ENCODE assay signal across 20 cellular contexts in the genomic region with DNA sequence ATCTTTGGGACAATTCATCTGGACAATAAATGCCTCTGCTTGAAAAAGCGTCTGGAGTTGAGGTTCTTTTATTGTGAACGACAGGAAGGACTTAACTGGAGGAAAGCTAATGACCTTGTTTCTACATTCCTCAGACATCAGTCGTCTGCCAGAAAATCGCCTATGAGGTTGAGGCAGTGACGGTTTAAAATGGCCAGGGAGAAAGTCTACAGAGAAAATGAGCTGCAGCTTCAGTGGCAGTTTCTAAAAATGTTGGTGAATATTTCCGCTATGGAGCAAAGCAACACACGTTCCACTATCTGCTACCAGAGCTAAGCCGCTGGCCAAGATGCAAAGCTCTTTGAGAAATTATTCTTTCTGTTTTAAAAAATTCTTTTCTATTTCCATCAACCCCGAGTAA.
DNase-seq lines count a peak whose midpoint lies in the region; ATAC-seq, FAIRE-seq and TF ChIP-seq lines count a peak whose summit lies in the region.
"Had no signal": no experiment of that assay in that cellular context is flagged by ENCODE, and none has a peak within 500 bp of the region (broad histone marks: within the 10 kb centered on the region; RNA-seq: fewer than 3 reads in every experiment).

No MANE protein-coding gene starts in this region.

- no peak overlapping the region for H4K8ac ChIP-seq in H1 (ENCODE audit: extremely low read depth, insufficient read depth, low read length)

- H3K9me3 Mint-ChIP-seq in mesothelial cell of epicardium = no peaks in the 10 kb centered on the region
- H3K9me3 Mint-ChIP-seq: brain had no signal

- no peak overlapping the region for H4K91ac ChIP-seq in H1 (replicated peaks; ENCODE audit: insufficient read length, low read length)

- 27 to 29% methylated on average over 9 of the region's 9 CpGs for WGBS in heart right ventricle, 2 donors
- WGBS in H1 (ENCODE audit: extremely low coverage in 1 of 2, insufficient coverage in 1 of 2, insufficient read length in 1 of 2, insufficient replicate concordance in 2 of 2, low coverage in 1 of 2, low lambda C conversion rate in 2 of 2, missing lambda C conversion rate in 1 of 2), 2 experiments = 83% methylated on average over 9 of the region's 9 CpGs; no CpG with 5 or more reads in 1 of the 2 experiments

- no peaks in the 10 kb centered on the region for H3K79me1 ChIP-seq in H1 (ENCODE audit: low read depth, low read length)

- H3K4me3 Mint-ChIP-seq in mesothelial cell of epicardium = peak overlapping the region; percentile 39
- H3K4me3 Mint-ChIP-seq: activated CD8-positive, alpha-beta T cell treated with anti-CD3 and anti-CD28 coated beads, Interleukin-2, amount 10 ng/mL, durations not matched to agents 7 days and 5 days had no signal

- no peaks in the 10 kb centered on the region for H3K36me3 Mint-ChIP-seq in mesothelial cell of epicardium
- H3K36me3 Mint-ChIP-seq: brain had no signal

- H3K27ac ChIP-seq in heart right ventricle (peak overlapping the region in 8 of 10 donors; percentile 7 to 70 (median 52)), H1 (ENCODE audit: low read depth, low read length) (no peak overlapping the region)
- H3K27ac ChIP-seq: A549, prostate gland, upper lobe of left lung had no signal

- H3K4ac ChIP-seq in H1 (replicated peaks; ENCODE audit: insufficient read length, low read depth, low read length) = no peak overlapping the region

- H3K36me3 ChIP-seq in heart right ventricle (no peaks in the 10 kb centered on the region), H1 (ENCODE audit: control insufficient read depth in 2 of 4, insufficient read depth in 4 of 4, low read length in 3 of 4) (no peaks in the 10 kb centered on the region)
- H3K36me3 ChIP-seq: prostate gland, upper lobe of left lung had no signal

- no peak overlapping the region for H3K4me2 ChIP-seq in H1 (ENCODE audit: insufficient read depth in 1 of 2, low read depth in 2 of 2, low read length in 2 of 2)
- H3K4me2 ChIP-seq: A549 had no signal

- TF ChIP-seq CTCF in heart right ventricle (IDR thresholded peaks at IDR 0.05) (no peak), H1 (IDR thresholded peaks at IDR 0.05; ENCODE audit: control extremely low read depth in 1 of 3, insufficient read depth in 1 of 3, low read depth in 1 of 3, low read length in 3 of 3) (no peak), mesothelial cell of epicardium (IDR thresholded peaks at IDR 0.05; ENCODE audit: unreplicated experiment) (no peak)

- ATAC-seq in heart right ventricle (peak in 2 of 8 donors; percentile 42 to 55), Right ventricle myocardium inferior (no peak), esophagus mucosa (no peak)
- ATAC-seq: A549; activated CD8-positive, alpha-beta T cell treated with anti-CD3 and anti-CD28 coated beads, Interleukin-2, amount 10 ng/mL, durations not matched to agents 7 days and 5 days had no signal

- peak; percentile 63 for FAIRE-seq in H1 (lab: Jason Lieb, UNC)
- FAIRE-seq: A549, frontal cortex, TTC549 had no signal

- H2BK120ac ChIP-seq in H1 (replicated peaks; ENCODE audit: low read depth, low read length) = no peak overlapping the region

- H3K27me3 ChIP-seq in heart right ventricle = peaks cover 0 to 3% (median 0%) of the 10 kb centered on the region in 7 donors
- H3K27me3 ChIP-seq in H1 (replicated peaks in 1 of 4; ENCODE audit: control insufficient read depth in 3 of 4, extremely low read depth in 1 of 4, insufficient read depth in 3 of 4, low read length in 3 of 4) = no peaks in the 10 kb centered on the region
- H3K27me3 ChIP-seq: upper lobe of left lung had no signal

- H3K4me1 Mint-ChIP-seq in mesothelial cell of epicardium = peaks cover 21% of the 10 kb centered on the region

- POLR2A ChIA-PET in H1 (lab: Charles Lee; ENCODE audit: partially characterized antibody) = interaction anchor here (1.2 kb wide), 1 partner anchor 12 kb away, joined by 3 read pairs; no protein-coding TSS in a partner anchor

- H3K23ac ChIP-seq in H1 (ENCODE audit: insufficient read length) = no peak overlapping the region

- no peak overlapping the region for H2BK20ac ChIP-seq in H1 (ENCODE audit: low read length)

- no peak overlapping the region for H4K5ac ChIP-seq in H1 (ENCODE audit: insufficient read length, low read depth, low read length)

- no peaks in the 10 kb centered on the region for H3K27me3 Mint-ChIP-seq in mesothelial cell of epicardium (ENCODE audit: low read depth)
- H3K27me3 Mint-ChIP-seq: brain had no signal

- H3K56ac ChIP-seq in H1 (replicated peaks; ENCODE audit: insufficient read length, low read depth, low read length) = no peak overlapping the region

- H2BK15ac ChIP-seq in H1 (ENCODE audit: low read length) = no peak overlapping the region

- CTCF ChIA-PET in H1 (lab: Charles Lee; ENCODE audit: partially characterized antibody) = interaction anchor here (0.7 to 1.0 kb wide), 3 partner anchors 14 to 277 kb away, joined by 3 read pairs; no protein-coding TSS in a partner anchor

- no peaks in the 10 kb centered on the region for H4K20me1 ChIP-seq in H1 (replicated peaks in 1 of 2; ENCODE audit: control insufficient read depth in 1 of 2, insufficient read depth in 2 of 2, low read length in 2 of 2)

- TF ChIP-seq RAD21 in H1 (IDR thresholded peaks at IDR 0.05 in 1 of 2, conservative IDR thresholded peaks at IDR 0.05 in 1 of 2; ENCODE audit: low read depth in 2 of 2, low read length in 2 of 2) = no peak

- DNase-seq in heart right ventricle = no peak
- DNase-seq in Right ventricle myocardium inferior (ENCODE audit: missing footprints) = no peak
- no peak for DNase-seq in H1 (ENCODE audit: low read depth in 1 of 2, low spot score in 2 of 2)
- DNase-seq in mesothelial cell of epicardium (ENCODE audit: low spot score in 2 of 2, unreplicated experiment in 2 of 2) = no peak
- no peak for DNase-seq in HUDEP-2 (lab: John Stamatoyannopoulos, UW; ENCODE audit: unreplicated experiment in 76 of 76)
- no peak for DNase-seq in KG1 (lab: John Stamatoyannopoulos, UW)
- DNase-seq in stimulated activated CD8-positive, alpha-beta memory T cell treated with anti-CD3 and anti-CD28 coated beads, Interleukin-4, amount 100 ng/mL, for 48 hours = no peak
- DNase-seq: activated CD8-positive, alpha-beta T cell treated with anti-CD3 and anti-CD28 coated beads, Interleukin-2, amount 10 ng/mL, durations not matched to agents 7 days and 5 days; activated effector memory CD4-positive, alpha-beta T cell treated with Interleukin-2 at 50 U/mL for 16 hours; effector CD4-positive, alpha-beta T cell; MV-4-11; SIG-M5; stimulated activated CD4-positive, alpha-beta T cell treated with anti-CD3 and anti-CD28 coated beads, Interleukin-2, amount 100 ng/mL, for 24 hours; upper lobe of left lung had no signal

- TF ChIP-seq EP300 in H1 (IDR thresholded peaks at IDR 0.05; ENCODE audit: borderline replicate concordance in 1 of 2, low read depth in 2 of 2, low read length in 2 of 2) = no peak

- no peak overlapping the region for H2BK5ac ChIP-seq in H1 (ENCODE audit: low read depth, low read length)

- H3K4me3 ChIP-seq in heart right ventricle (peak overlapping the region in 7 of 10 donors; percentile 2 to 34 (median 29)), H1 (ENCODE audit: extremely low read depth in 1 of 4, insufficient read depth in 2 of 4, low read depth in 3 of 4, low read length in 4 of 4) (no peak overlapping the region)
- H3K4me3 ChIP-seq: A549, prostate gland had no signal

- no peak overlapping the region for H3K18ac ChIP-seq in H1 (ENCODE audit: extremely low read depth, low read length)

- H3K27ac Mint-ChIP-seq in mesothelial cell of epicardium = peak overlapping the region; percentile 87
- H3K27ac Mint-ChIP-seq: activated CD8-positive, alpha-beta T cell treated with anti-CD3 and anti-CD28 coated beads, Interleukin-2, amount 10 ng/mL, durations not matched to agents 7 days and 5 days had no signal

- H3K4me1 ChIP-seq in heart right ventricle (peaks cover 0 to 7% (median 0%) of the 10 kb centered on the region in 9 donors), H1 (replicated peaks in 1 of 4; ENCODE audit: control insufficient read depth in 3 of 4, insufficient read depth in 4 of 4, low read length in 3 of 4) (no peaks in the 10 kb centered on the region; a peak in 1 of 7 replicates)
- H3K4me1 ChIP-seq: A549, prostate gland, upper lobe of left lung had no signal

- H3K9ac ChIP-seq in H1 (replicated peaks in 1 of 4; ENCODE audit: extremely low read depth in 1 of 4, low read depth in 3 of 4, low read length in 3 of 4) = no peak overlapping the region

- H3K9me3 ChIP-seq in heart right ventricle (no peaks in the 10 kb centered on the region), H1 (ENCODE audit: insufficient read depth in 2 of 2, low read depth in 1 of 2, low read length in 1 of 2) (no peaks in the 10 kb centered on the region)
- H3K9me3 ChIP-seq: A549, prostate gland, upper lobe of left lung had no signal

- no peak for TF ChIP-seq POLR2A in H1 (IDR thresholded peaks at IDR 0.05; ENCODE audit: control extremely low read depth in 1 of 2, low read depth in 2 of 2, low read length in 2 of 2)

- no peaks in the 10 kb centered on the region for H3K79me2 ChIP-seq in H1 (ENCODE audit: control insufficient read depth in 1 of 2, insufficient read depth in 2 of 2, low read length in 2 of 2)

- H3K23me2 ChIP-seq in H1 (ENCODE audit: low read depth, low read length) = no peaks in the 10 kb centered on the region

- no peak overlapping the region for H2BK12ac ChIP-seq in H1 (ENCODE audit: low read depth, low read length)

- no peak overlapping the region for H3K14ac ChIP-seq in H1 (ENCODE audit: insufficient read length)

- intact Hi-C loops in heart right ventricle (cut with DNase I) (no loop called here), Right ventricle myocardium inferior (cut with DNase I) (no loop called here)

- H2AFZ ChIP-seq in H1 (ENCODE audit: low read length) = no peak overlapping the region

- no peak overlapping the region for H2AK5ac ChIP-seq in H1 (ENCODE audit: low read depth, low read length)

TF ChIP-seq in H1, 55 proteins besides CTCF, POLR2A, EP300 and RAD21:
- no peak for TF ChIP-seq SIRT6 (IDR thresholded peaks at IDR 0.05; ENCODE audit: low read length)
- TF ChIP-seq HDAC6 (IDR thresholded peaks at IDR 0.05; ENCODE audit: low read depth, low read length) = no peak
TF ChIP-seq in H1: peak in this region for 0.

Comparison
In these comparisons a context has a peak if more than half of its experiments do, and no peak if none do; other contexts are left out.
1. H3K4me3 ChIP-seq: peak in heart right ventricle (7 of 10); none in H1 (0 of 4).